Comparison of ENCODE assay signal across 7 cellular contexts in genomic region chr16:29342937-29343336, GRCh38.
A peak's percentile ranks its signal among the peaks of the same experiment; 100 is the strongest.
DNase-seq lines count a peak whose midpoint lies in the region; ATAC-seq, FAIRE-seq and TF ChIP-seq lines count a peak whose summit lies in the region.
"Not testable (repeated sequence)": the region's sequence is repeated elsewhere in the genome, so short reads cannot be mapped to it uniquely, and the experiment has no call there.

No MANE protein-coding gene starts in this region.

- H3K27me3 Mint-ChIP-seq in activated B cell treated with CpG ODN at 0.5 μM for 24 hours; chondrocyte (ENCODE audit: low read depth): not testable (repeated sequence)

- H3K27ac ChIP-seq in RWPE1 (peak overlapping the region; percentile 87), keratinocyte (ENCODE audit: control insufficient read depth, insufficient read depth, low read length) (peak overlapping the region; percentile 89)

- FAIRE-seq in H54 (lab: Jason Lieb, UNC) (peak; percentile 68), keratinocyte (lab: Jason Lieb, UNC) (peak; percentile 34)

- H4K20me1 ChIP-seq in keratinocyte (ENCODE audit: control insufficient read depth, extremely low read depth, insufficient read depth, low read length), result not testable (repeated sequence)

- H3K4me1 ChIP-seq in keratinocyte (ENCODE audit: control insufficient read depth, extremely low read depth, insufficient read depth, low read length), result not testable (repeated sequence)

- H3K79me2 ChIP-seq in keratinocyte (ENCODE audit: control insufficient read depth, insufficient read depth, low read length), result not testable (repeated sequence)

- not testable (repeated sequence) for TF ChIP-seq POLR2A in H54 (IDR thresholded peaks at IDR 0.05; ENCODE audit: low read depth, low read length)

- H3K9ac ChIP-seq in keratinocyte (ENCODE audit: control insufficient read depth, extremely low read depth, insufficient read depth, low read length), result peak overlapping the region; percentile 71

- not testable (repeated sequence) for H3K9me3 ChIP-seq in keratinocyte (ENCODE audit: control insufficient read depth, low read depth, low read length)

- not testable (repeated sequence) for H3K9me3 Mint-ChIP-seq in activated B cell treated with CpG ODN at 0.5 μM for 24 hours; chondrocyte (ENCODE audit: low read depth); stimulated activated effector memory CD8-positive, alpha-beta T cell treated with anti-CD3 and anti-CD28 coated beads, Interleukin-12 subunit alpha, Interleukin-12 subunit beta, amount 100 ng/mL, for 72 hours

- H3K36me3 Mint-ChIP-seq in activated B cell treated with CpG ODN at 0.5 μM for 24 hours (ENCODE audit: low read depth); chondrocyte (ENCODE audit: low read depth); stimulated activated effector memory CD8-positive, alpha-beta T cell treated with anti-CD3 and anti-CD28 coated beads, Interleukin-12 subunit alpha, Interleukin-12 subunit beta, amount 100 ng/mL, for 72 hours: not testable (repeated sequence)

- POLR2A ChIA-PET in RWPE1 (lab: Yijun Ruan, JAX; ENCODE audit: low non-redundant PET); activated B cell treated with CpG ODN at 0.5 μM for 24 hours (lab: Charles Lee): not testable (repeated sequence)

- not testable (repeated sequence) for DNase-seq in H54 (ENCODE audit: insufficient read length, low spot score); RWPE1 (ENCODE audit: low spot score); activated B cell treated with CpG ODN at 0.5 μM for 24 hours; chondrocyte (ENCODE audit: low spot score); keratinocyte (ENCODE audit: low read depth, low spot score); stimulated activated effector memory CD8-positive, alpha-beta T cell treated with anti-CD3 and anti-CD28 coated beads, Interleukin-12 subunit alpha, Interleukin-12 subunit beta, amount 100 ng/mL, for 72 hours (ENCODE audit: low spot score in 2 of 2)
- DNase-seq in MV-4-11 (lab: John Stamatoyannopoulos, UW), result peak; percentile 51

- not testable (repeated sequence) for TF ChIP-seq CTCF in RWPE1 (conservative IDR thresholded peaks at IDR 0.05; ENCODE audit: low read depth); activated B cell treated with CpG ODN at 0.5 μM for 24 hours (IDR thresholded peaks at IDR 0.05); chondrocyte (IDR thresholded peaks at IDR 0.05); keratinocyte (optimal IDR thresholded peaks at IDR 0.05 in 1 of 3, IDR thresholded peaks at IDR 0.05 in 1 of 3, conservative IDR thresholded peaks at IDR 0.05 in 1 of 3; ENCODE audit: extremely low read depth in 1 of 3, insufficient read depth in 2 of 3, low read length in 3 of 3)

- not testable (repeated sequence) for ATAC-seq in activated B cell treated with CpG ODN at 0.5 μM for 24 hours (ENCODE audit: low read depth); stimulated activated effector memory CD8-positive, alpha-beta T cell treated with anti-CD3 and anti-CD28 coated beads, Interleukin-12 subunit alpha, Interleukin-12 subunit beta, amount 100 ng/mL, for 72 hours

- not testable (repeated sequence) for H3K36me3 ChIP-seq in keratinocyte (ENCODE audit: control insufficient read depth in 2 of 2, extremely low read depth in 1 of 2, insufficient read depth in 2 of 2, low read length in 2 of 2)

- intact Hi-C loops in activated B cell treated with CpG ODN at 0.5 μM for 24 hours (cut with micrococcal nuclease), result not testable (repeated sequence)

- H3K4me2 ChIP-seq in keratinocyte (ENCODE audit: control insufficient read depth, extremely low read depth, insufficient read depth, low read depth, low read length), result peak overlapping the region; percentile 71

- H3K4me3 Mint-ChIP-seq in activated B cell treated with CpG ODN at 0.5 μM for 24 hours, result peak overlapping the region; percentile 64
- H3K4me3 Mint-ChIP-seq in chondrocyte (ENCODE audit: unreplicated experiment); stimulated activated effector memory CD8-positive, alpha-beta T cell treated with anti-CD3 and anti-CD28 coated beads, Interleukin-12 subunit alpha, Interleukin-12 subunit beta, amount 100 ng/mL, for 72 hours: not testable (repeated sequence)

- CTCF ChIA-PET in RWPE1 (lab: Yijun Ruan, JAX), result interaction anchor here (0.7 kb wide), 1 partner anchor 22 kb away, joined by 3 read pairs; no protein-coding TSS in a partner anchor
- CTCF ChIA-PET in activated B cell treated with CpG ODN at 0.5 μM for 24 hours (lab: Charles Lee), result not testable (repeated sequence)

- not testable (repeated sequence) for H3K9me1 ChIP-seq in keratinocyte (ENCODE audit: control insufficient read depth, extremely low read depth, insufficient read depth, low read length)

- H3K4me1 Mint-ChIP-seq in activated B cell treated with CpG ODN at 0.5 μM for 24 hours (peaks cover 75% of the 10 kb centered on the region), chondrocyte (ENCODE audit: low read depth) (peaks cover 12% of the 10 kb centered on the region)
- H3K4me1 Mint-ChIP-seq in stimulated activated effector memory CD8-positive, alpha-beta T cell treated with anti-CD3 and anti-CD28 coated beads, Interleukin-12 subunit alpha, Interleukin-12 subunit beta, amount 100 ng/mL, for 72 hours, result not testable (repeated sequence)

- H3K27ac Mint-ChIP-seq in activated B cell treated with CpG ODN at 0.5 μM for 24 hours (peak overlapping the region; percentile 85), chondrocyte (ENCODE audit: unreplicated experiment) (peak overlapping the region; percentile 83)
- H3K27ac Mint-ChIP-seq in stimulated activated effector memory CD8-positive, alpha-beta T cell treated with anti-CD3 and anti-CD28 coated beads, Interleukin-12 subunit alpha, Interleukin-12 subunit beta, amount 100 ng/mL, for 72 hours, result peak overlapping the region; percentile 24

- dilution Hi-C loops in keratinocyte (cut with MboI; ENCODE audit: extremely low pct_ligation_motif_present, low sequenced_read_pairs), result not testable (repeated sequence)

- H3K27me3 ChIP-seq in keratinocyte (ENCODE audit: control insufficient read depth, extremely low read depth, insufficient read depth, low read length), result not testable (repeated sequence)

- peak overlapping the region in 1 of 3 experiments; percentile 42 for H3K4me3 ChIP-seq in keratinocyte (ENCODE audit: control insufficient read depth in 2 of 3, extremely low read depth in 1 of 3, insufficient read depth in 2 of 3, low read depth in 1 of 3, low read length in 3 of 3)

- H2AFZ ChIP-seq in keratinocyte (ENCODE audit: control insufficient read depth, low read length), result not testable (repeated sequence)

Comparison
In these comparisons a context has a peak if more than half of its experiments do, and no peak if none do; other contexts are left out.
1. H3K27ac Mint-ChIP-seq: peak in every context shown above with its lines; median percentile 85 in activated B cell treated with CpG ODN at 0.5 μM for 24 hours; 83 in chondrocyte; 24 in stimulated activated effector memory CD8-positive, alpha-beta T cell treated with anti-CD3 and anti-CD28 coated beads, Interleukin-12 subunit alpha, Interleukin-12 subunit beta, amount 100 ng/mL, for 72 hours.